Comparison of ENCODE assay signal across 14 cellular contexts in genomic region chr18:57781128-57781463, GRCh38. TPM values are rescaled to one million over a fixed set of nuclear protein-coding genes. Genes with fewer than 3 reads are reported as not detected.
A peak's percentile ranks its signal among the peaks of the same experiment; 100 is the strongest.
DNase-seq lines count a peak whose midpoint lies in the region; ATAC-seq and TF ChIP-seq lines count a peak whose summit lies in the region.
"Had no signal": no experiment of that assay in that cellular context is flagged by ENCODE, and none has a peak within 500 bp of the region (broad histone marks: within the 10 kb centered on the region; RNA-seq: fewer than 3 reads in every experiment).

No MANE protein-coding gene starts in this region.

- H3K9me3 ChIP-seq in heart right ventricle = peaks cover 0 to 6% (median 0%) of the 10 kb centered on the region in 11 donors
- no peaks in the 10 kb centered on the region for H3K9me3 ChIP-seq in muscle layer of colon (ENCODE audit: low read length)
- H3K9me3 ChIP-seq in uterus = no peaks in the 10 kb centered on the region

- DNase-seq in heart right ventricle = no peak
- DNase-seq in cardiac septum (ENCODE audit: low spot score) = no peak
- no peak for DNase-seq in brain microvascular endothelial cell
- DNase-seq in uterus = no peak
- DNase-seq in hypothalamus (lab: John Stamatoyannopoulos, UW) = no peak
- no peak for DNase-seq in SIG-M5 (lab: John Stamatoyannopoulos, UW)
- DNase-seq: activated T-cell treated with anti-CD3 and anti-CD28 coated beads, Interleukin-2, amount 50 U/mL, for 72 hours; NCI-H2029 treated with DMSO at 0.1 percent for 48 hours; substantia nigra; WERI-Rb-1 had no signal

- ATAC-seq in heart right ventricle (no peak), GM21825 (IDR thresholded peaks at IDR 0.05; ENCODE audit: unreplicated experiment) (no peak)
- ATAC-seq: activated T-cell treated with anti-CD3 and anti-CD28 coated beads, Interleukin-2, amount 50 U/mL, for 72 hours had no signal

- intact Hi-C loops in heart right ventricle (cut with DNase I) (no loop called here), cardiac septum (cut with DNase I) (no loop called here), uterus (cut with DNase I; ENCODE audit: low total_unique reads) (no loop called here)

- H3K4me3 ChIP-seq in heart right ventricle = peak overlapping the region in 1 of 10 donors; percentile 2
- no peak overlapping the region for H3K4me3 ChIP-seq in brain microvascular endothelial cell (ENCODE audit: low read depth, low read length)
- H3K4me3 ChIP-seq in muscle layer of colon (ENCODE audit: low read depth in 1 of 2, low read length in 2 of 2) = no peak overlapping the region
- no peak overlapping the region for H3K4me3 ChIP-seq in uterus
- H3K4me3 ChIP-seq: cardiac muscle cell had no signal

- 32 to 36% methylated on average over 2 of the region's 2 CpGs for WGBS in heart right ventricle, 2 donors

- H3K4me1 ChIP-seq in heart right ventricle (peaks cover 0 to 86% (median 74%) of the 10 kb centered on the region in 9 donors), muscle layer of colon (ENCODE audit: insufficient read depth, low read length) (peaks cover 28% of the 10 kb centered on the region), uterus (peaks cover 10 to 19% of the 10 kb centered on the region in 2 donors)

- H3K36me3 ChIP-seq in heart right ventricle (no peaks in the 10 kb centered on the region), brain microvascular endothelial cell (replicated peaks) (no peaks in the 10 kb centered on the region), muscle layer of colon (ENCODE audit: insufficient read depth, low read length) (no peaks in the 10 kb centered on the region), uterus (no peaks in the 10 kb centered on the region)
- H3K36me3 ChIP-seq: cardiac muscle cell, WERI-Rb-1 had no signal

- H3K27me3 ChIP-seq in heart right ventricle (no peaks in the 10 kb centered on the region), brain microvascular endothelial cell (replicated peaks) (no peaks in the 10 kb centered on the region), muscle layer of colon (ENCODE audit: control insufficient read depth in 1 of 2, insufficient read depth in 2 of 2, low read length in 2 of 2) (no peaks in the 10 kb centered on the region), uterus (no peaks in the 10 kb centered on the region)
- H3K27me3 ChIP-seq: cardiac muscle cell had no signal

- H3K27ac ChIP-seq in heart right ventricle (peak overlapping the region; percentile 11 to 89 (median 84)), brain microvascular endothelial cell (peak overlapping the region; percentile 86), muscle layer of colon (ENCODE audit: low read depth, low read length) (peak overlapping the region; percentile 7), uterus (peak overlapping the region; percentile 88 to 98)
- H3K27ac ChIP-seq: cardiac muscle cell, WERI-Rb-1 had no signal

- in situ Hi-C loops in brain microvascular endothelial cell (cut with HindIII; ENCODE audit: low pct_ligation_motif_present, low sequenced_read_pairs) = no loop called here

- no peak for TF ChIP-seq CTCF in heart right ventricle (IDR thresholded peaks at IDR 0.05)
- TF ChIP-seq CTCF in brain microvascular endothelial cell (IDR thresholded peaks at IDR 0.05; ENCODE audit: low read depth, low read length, missing control alignments) = no peak
- no peak for TF ChIP-seq CTCF in uterus (IDR thresholded peaks at IDR 0.05)

- no peak overlapping the region for H3K9ac ChIP-seq in muscle layer of colon (ENCODE audit: low read length)

- no peak for TF ChIP-seq POLR2A in uterus (IDR thresholded peaks at IDR 0.05)

RNA-seq across cellular contexts. Expression of gene ATP8B1, which starts 22.0 kb away (rescaled TPM):
- total RNA-seq in heart right ventricle (10 to 100 TPM in 4 of 10 donors, 1 to 10 TPM in 6; 4.1 to 16.5 (median 8.1) TPM), cardiac septum (9.3 TPM), uterus (10 to 100 TPM; 18.4 to 24.9 (median 22.1) TPM)
- polyA plus RNA-seq in heart right ventricle = 1 to 10 TPM; 2.7 to 3.7 TPM
- total RNA-seq: activated T-cell treated with anti-CD3 and anti-CD28 coated beads, Interleukin-2, amount 50 U/mL, for 72 hours; G401 had no signal

Comparison
In these comparisons a context has a peak if more than half of its experiments do, and no peak if none do; other contexts are left out.
1. H3K27ac ChIP-seq: peak in every context shown above with its lines; median percentile 93 in uterus; 86 in brain microvascular endothelial cell; 84 in heart right ventricle; 7 in muscle layer of colon.